8 cellular contexts compared by ENCODE assay signal in genomic region chr15:62254137-62254934, GRCh38.
DNase-seq lines count a peak whose midpoint lies in the region; TF ChIP-seq lines count a peak whose summit lies in the region.

No MANE protein-coding gene starts in this region.

- no peaks in the 10 kb centered on the region for H3K36me3 Mint-ChIP-seq in activated CD4-positive, alpha-beta T cell treated with anti-CD3 and anti-CD28 coated beads, Interleukin-2, amount 10 ng/mL, durations not matched to agents 24 days and 14 days (ENCODE audit: low read depth)
- H3K36me3 Mint-ChIP-seq in mesothelial cell of epicardium, result no peaks in the 10 kb centered on the region

- H3K27me3 Mint-ChIP-seq in activated CD4-positive, alpha-beta T cell treated with anti-CD3 and anti-CD28 coated beads, Interleukin-2, amount 10 ng/mL, durations not matched to agents 24 days and 14 days, result peaks cover 4% of the 10 kb centered on the region
- H3K27me3 Mint-ChIP-seq in mesothelial cell of epicardium (ENCODE audit: low read depth), result peaks cover 14% of the 10 kb centered on the region

- DNase-seq in NCI-H2196 (lab: John Stamatoyannopoulos, UW; ENCODE audit: unreplicated experiment), result peak; percentile 39
- DNase-seq in NCI-H2196 treated with DMSO at 0.1 percent for 48 hours (lab: John Stamatoyannopoulos, UW; ENCODE audit: unreplicated experiment), result no peak
- DNase-seq in NCI-H1105 (lab: John Stamatoyannopoulos, UW), result peak; percentile 57
- DNase-seq in activated CD4-positive, alpha-beta T cell treated with anti-CD3 and anti-CD28 coated beads, Interleukin-2, amount 10 ng/mL, durations not matched to agents 24 days and 14 days, result peak; percentile 90
- peak; percentile 81 for DNase-seq in ecto neural progenitor cell (ENCODE audit: low spot score)
- peak; percentile 67 to 81 for DNase-seq in mesothelial cell of epicardium (ENCODE audit: low spot score in 2 of 2, unreplicated experiment in 2 of 2)
- peak; percentile 5 to 29 for DNase-seq in stimulated activated CD8-positive, alpha-beta memory T cell treated with anti-CD3 and anti-CD28 coated beads, Interleukin-7, amount 100 ng/mL, for 1 hour (ENCODE audit: low read depth in 2 of 2)
- no peak for DNase-seq in GOT3 (lab: John Stamatoyannopoulos, UW)

- intact Hi-C loops in activated CD4-positive, alpha-beta T cell treated with anti-CD3 and anti-CD28 coated beads, Interleukin-2, amount 10 ng/mL, durations not matched to agents 24 days and 14 days (cut with micrococcal nuclease), result no loop called here

- peak; percentile 88 for TF ChIP-seq CTCF in mesothelial cell of epicardium (IDR thresholded peaks at IDR 0.05; ENCODE audit: unreplicated experiment)

- no peaks in the 10 kb centered on the region for H3K4me1 Mint-ChIP-seq in activated CD4-positive, alpha-beta T cell treated with anti-CD3 and anti-CD28 coated beads, Interleukin-2, amount 10 ng/mL, durations not matched to agents 24 days and 14 days
- no peaks in the 10 kb centered on the region for H3K4me1 Mint-ChIP-seq in mesothelial cell of epicardium

- no peak overlapping the region for H3K4me3 Mint-ChIP-seq in activated CD4-positive, alpha-beta T cell treated with anti-CD3 and anti-CD28 coated beads, Interleukin-2, amount 10 ng/mL, durations not matched to agents 24 days and 14 days
- no peak overlapping the region for H3K4me3 Mint-ChIP-seq in mesothelial cell of epicardium

- H3K9me3 Mint-ChIP-seq in activated CD4-positive, alpha-beta T cell treated with anti-CD3 and anti-CD28 coated beads, Interleukin-2, amount 10 ng/mL, durations not matched to agents 24 days and 14 days, result peaks cover 1% of the 10 kb centered on the region
- peaks cover 11% of the 10 kb centered on the region for H3K9me3 Mint-ChIP-seq in mesothelial cell of epicardium

- no peak overlapping the region for H3K27ac Mint-ChIP-seq in activated CD4-positive, alpha-beta T cell treated with anti-CD3 and anti-CD28 coated beads, Interleukin-2, amount 10 ng/mL, durations not matched to agents 24 days and 14 days
- H3K27ac Mint-ChIP-seq in mesothelial cell of epicardium, result no peak overlapping the region

Comparison
In these comparisons a context has a peak if more than half of its experiments do, and no peak if none do; other contexts are left out.
1. DNase-seq: peak in NCI-H2196 (single experiment), NCI-H1105 (single experiment), activated CD4-positive, alpha-beta T cell treated with anti-CD3 and anti-CD28 coated beads, Interleukin-2, amount 10 ng/mL, durations not matched to agents 24 days and 14 days (single experiment), ecto neural progenitor cell (single experiment), mesothelial cell of epicardium (2 of 2) and stimulated activated CD8-positive, alpha-beta memory T cell treated with anti-CD3 and anti-CD28 coated beads, Interleukin-7, amount 100 ng/mL, for 1 hour (2 of 2); none in NCI-H2196 treated with DMSO at 0.1 percent for 48 hours (single experiment) and GOT3 (single experiment).